ENCODE assay signal across 17 cellular contexts in genomic region chr14:33800735-33801163, GRCh38.
DNase-seq lines count a peak whose midpoint lies in the region; ATAC-seq and TF ChIP-seq lines count a peak whose summit lies in the region.
"Had no signal": no experiment of that assay in that cellular context is flagged by ENCODE, and none has a peak within 500 bp of the region (broad histone marks: within the 10 kb centered on the region; RNA-seq: fewer than 3 reads in every experiment).

No MANE protein-coding gene starts in this region.

- H2BK120ac ChIP-seq in neuronal stem cell (ENCODE audit: low read depth, low read length), result no peak overlapping the region

- H3K18ac ChIP-seq in neuronal stem cell (ENCODE audit: low read length), result peak overlapping the region; percentile 90

- no peaks in the 10 kb centered on the region for H3K79me1 ChIP-seq in neuronal stem cell (ENCODE audit: low read depth, low read length)

- TF ChIP-seq POLR2A in breast epithelium (IDR thresholded peaks at IDR 0.05), result no peak

- H3K27ac ChIP-seq in right cardiac atrium (ENCODE audit: low read length) (no peak overlapping the region), coronary artery (no peak overlapping the region), neuronal stem cell (replicated peaks; ENCODE audit: low read length) (no peak overlapping the region), breast epithelium (no peak overlapping the region)

- 46% methylated on average over 45 of the region's 45 CpGs for WGBS in right cardiac atrium
- WGBS in neuronal stem cell (ENCODE audit: extremely low coverage in 2 of 2, insufficient read length in 2 of 2, insufficient replicate concordance in 1 of 2), 2 donors, result no CpG with 5 or more reads among the region's 45 CpGs

- ATAC-seq in right cardiac atrium, result peak in 1 of 2 donors; percentile 18
- ATAC-seq in Right ventricle myocardium inferior, result no peak
- no peak for ATAC-seq in GM18861 (IDR thresholded peaks at IDR 0.05; ENCODE audit: unreplicated experiment)
- ATAC-seq: Panc1 had no signal

- intact Hi-C loops in right cardiac atrium (cut with DNase I) (no loop called here), Right ventricle myocardium inferior (cut with DNase I) (no loop called here), breast epithelium (cut with DNase I; ENCODE audit: low total_unique reads) (no loop called here)

- no peak overlapping the region for H3K4me2 ChIP-seq in neuronal stem cell (ENCODE audit: insufficient read depth, low read length, poor library complexity, severe bottlenecking)

- no peak overlapping the region for H2BK15ac ChIP-seq in neuronal stem cell (ENCODE audit: low read length)

- no peak overlapping the region for H4K8ac ChIP-seq in neuronal stem cell (ENCODE audit: low read depth, low read length)

- H3K4me3 ChIP-seq in right cardiac atrium (ENCODE audit: low read length) (no peak overlapping the region), coronary artery (peak overlapping the region; percentile 57), neuronal stem cell (ENCODE audit: low read length in 2 of 2) (peak overlapping the region in 1 of 2 donors; percentile 56), breast epithelium (no peak overlapping the region)

- peak overlapping the region; percentile 77 for H3K4ac ChIP-seq in neuronal stem cell (ENCODE audit: low read length)

- TF ChIP-seq CTCF in coronary artery (IDR thresholded peaks at IDR 0.05) (no peak), breast epithelium (IDR thresholded peaks at IDR 0.05) (no peak)

- H2BK5ac ChIP-seq in neuronal stem cell (ENCODE audit: low read length), result no peak overlapping the region

- no peak overlapping the region for H3K14ac ChIP-seq in neuronal stem cell (ENCODE audit: low read length)

- H3K4me1 ChIP-seq in right cardiac atrium (ENCODE audit: control insufficient read depth, insufficient read depth, low read length) (no peaks in the 10 kb centered on the region), neuronal stem cell (ENCODE audit: control insufficient read depth in 2 of 2, insufficient read depth in 1 of 2, low read depth in 1 of 2, low read length in 2 of 2) (no peaks in the 10 kb centered on the region), breast epithelium (no peaks in the 10 kb centered on the region)
- H3K4me1 ChIP-seq: BE2C had no signal

- H4K91ac ChIP-seq in neuronal stem cell (ENCODE audit: low read depth, low read length, poor library complexity), result peak overlapping the region; percentile 82

- peak overlapping the region; percentile 73 for H2AK5ac ChIP-seq in neuronal stem cell (ENCODE audit: low read depth, low read length)

- peak overlapping the region; percentile 78 for H3K9ac ChIP-seq in neuronal stem cell (ENCODE audit: low read depth, low read length, poor library complexity)

- DNase-seq in right cardiac atrium (peak in 2 of 3 donors; percentile 40 to 56), Right ventricle myocardium inferior (ENCODE audit: missing footprints) (no peak), coronary artery (ENCODE audit: low spot score) (no peak), neuronal stem cell (ENCODE audit: low spot score) (no peak), breast epithelium (ENCODE audit: low spot score in 2 of 2) (no peak)
- no peak for DNase-seq in stimulated activated CD4-positive, alpha-beta T cell treated with anti-CD3 and anti-CD28 coated beads, Interleukin-2, amount 100 ng/mL, for 24 hours
- DNase-seq: BE2C; CD4-positive, CD25-positive, alpha-beta regulatory T cell; COR-L47; GDM1; KBM-7; NCI-H1105 treated with DMSO at 0.1 percent for 48 hours; NCI-H1694; NCI-H2081 treated with DMSO at 0.1 percent for 48 hours; NCI-H446 treated with DMSO at 0.1 percent for 48 hours had no signal

- no peaks in the 10 kb centered on the region for H3K9me3 ChIP-seq in right cardiac atrium (ENCODE audit: control insufficient read depth, low read length)
- H3K9me3 ChIP-seq in neuronal stem cell (replicated peaks in 1 of 2; ENCODE audit: control insufficient read depth in 2 of 2, insufficient read depth in 1 of 2, low read depth in 1 of 2, low read length in 2 of 2), result peaks cover 0 to 3% of the 10 kb centered on the region in 2 donors
- no peaks in the 10 kb centered on the region for H3K9me3 ChIP-seq in breast epithelium
- H3K9me3 ChIP-seq: BE2C had no signal

- peak overlapping the region; percentile 67 for H3K23ac ChIP-seq in neuronal stem cell (ENCODE audit: low read depth, low read length, poor library complexity)

- H3K27me3 ChIP-seq in right cardiac atrium (ENCODE audit: control insufficient read depth, insufficient read depth) (no peaks in the 10 kb centered on the region), neuronal stem cell (ENCODE audit: control insufficient read depth in 3 of 3, insufficient read depth in 3 of 3, low read depth in 1 of 3, low read length in 3 of 3) (no peaks in the 10 kb centered on the region), breast epithelium (no peaks in the 10 kb centered on the region)
- H3K27me3 ChIP-seq: BE2C had no signal

- no peak overlapping the region for H2BK12ac ChIP-seq in neuronal stem cell (ENCODE audit: low read length)

- peaks cover 0 to 68% of the 10 kb centered on the region in 2 donors for H3K36me3 ChIP-seq in neuronal stem cell (replicated peaks in 1 of 2; ENCODE audit: control insufficient read depth in 2 of 2, insufficient read depth in 2 of 2, low read length in 2 of 2)
- H3K36me3 ChIP-seq in breast epithelium, result no peaks in the 10 kb centered on the region
- H3K36me3 ChIP-seq: BE2C had no signal

- no peak overlapping the region for H2AFZ ChIP-seq in neuronal stem cell (ENCODE audit: low read length)

Comparison
In these comparisons a context has a peak if more than half of its experiments do, and no peak if none do; other contexts are left out.
1. DNase-seq: peak in right cardiac atrium (2 of 3); none in Right ventricle myocardium inferior (single experiment), coronary artery (single experiment), neuronal stem cell (single experiment), breast epithelium (0 of 2) and stimulated activated CD4-positive, alpha-beta T cell treated with anti-CD3 and anti-CD28 coated beads, Interleukin-2, amount 100 ng/mL, for 24 hours (0 of 2).